Comparison of ENCODE assay signal across 8 cellular contexts in genomic region chr12:126069549-126070165, GRCh38.
A peak's percentile ranks its signal among the peaks of the same experiment; 100 is the strongest.
DNase-seq lines count a peak whose midpoint lies in the region.

No MANE protein-coding gene starts in this region.

- H3K4me3 Mint-ChIP-seq in CD8-positive, alpha-beta memory T cell = no peak overlapping the region

- no peaks in the 10 kb centered on the region for H3K27me3 ChIP-seq in CD8-positive, alpha-beta memory T cell (ENCODE audit: insufficient read depth, low read length, poor library complexity, severe bottlenecking)

- H3K9me3 Mint-ChIP-seq in CD8-positive, alpha-beta memory T cell = peaks cover 7 to 23% (median 11%) of the 10 kb centered on the region in 5 donors

- POLR2A ChIA-PET in CD8-positive, alpha-beta memory T cell (lab: Charles Lee) = no interaction called here

- H3K4me1 ChIP-seq in CD8-positive, alpha-beta memory T cell (ENCODE audit: insufficient read depth, low read length) = no peaks in the 10 kb centered on the region

- no peak overlapping the region for H3K27ac Mint-ChIP-seq in CD8-positive, alpha-beta memory T cell

- H3K9me3 ChIP-seq in CD8-positive, alpha-beta memory T cell (ENCODE audit: low read length) = no peaks in the 10 kb centered on the region

- H3K27ac ChIP-seq in CD8-positive, alpha-beta memory T cell (ENCODE audit: low read depth, low read length) = no peak overlapping the region

- H3K27me3 Mint-ChIP-seq in CD8-positive, alpha-beta memory T cell = peaks cover 0 to 1% of the 10 kb centered on the region in 2 donors

- H3K4me3 ChIP-seq in CD8-positive, alpha-beta memory T cell (ENCODE audit: low read length) = no peak overlapping the region

- CTCF ChIA-PET in CD8-positive, alpha-beta memory T cell (lab: Charles Lee) = no interaction called here

- no peaks in the 10 kb centered on the region for H3K36me3 Mint-ChIP-seq in CD8-positive, alpha-beta memory T cell

- peak; percentile 3 for DNase-seq in DMS53 treated with DMSO at 0.1 percent for 48 hours (lab: John Stamatoyannopoulos, UW; ENCODE audit: unreplicated experiment)
- peak; percentile 24 for DNase-seq in GOT3 (lab: John Stamatoyannopoulos, UW)
- peak; percentile 69 for DNase-seq in NCI-H2029 (lab: John Stamatoyannopoulos, UW)
- peak; percentile 74 for DNase-seq in activated CD4-positive, alpha-beta T cell treated with anti-CD3 and anti-CD28 coated beads for 48 hours
- peak; percentile 5 for DNase-seq in globus pallidus (ENCODE audit: low spot score)
- peak; percentile 19 for DNase-seq in stimulated activated CD4-positive, alpha-beta T cell treated with anti-CD3 and anti-CD28 coated beads, Interleukin-4, amount 100 ng/mL, for 1 hour
- DNase-seq in NK-92 treated with Interleukin-12 subunit alpha and Interleukin-12 subunit beta, amount 100 ng/mL, for 24 hours (lab: John Stamatoyannopoulos, UW) = no peak
- no peak for DNase-seq in CD8-positive, alpha-beta memory T cell

- no peaks in the 10 kb centered on the region for H3K36me3 ChIP-seq in CD8-positive, alpha-beta memory T cell (ENCODE audit: insufficient read depth, low read length)

- H3K4me1 Mint-ChIP-seq in CD8-positive, alpha-beta memory T cell = no peaks in the 10 kb centered on the region

Comparison
In these comparisons a context has a peak if more than half of its experiments do, and no peak if none do; other contexts are left out.
1. DNase-seq: peak in DMS53 treated with DMSO at 0.1 percent for 48 hours (single experiment), GOT3 (single experiment), NCI-H2029 (single experiment), activated CD4-positive, alpha-beta T cell treated with anti-CD3 and anti-CD28 coated beads for 48 hours (single experiment), globus pallidus (single experiment) and stimulated activated CD4-positive, alpha-beta T cell treated with anti-CD3 and anti-CD28 coated beads, Interleukin-4, amount 100 ng/mL, for 1 hour (single experiment); none in NK-92 treated with Interleukin-12 subunit alpha and Interleukin-12 subunit beta, amount 100 ng/mL, for 24 hours (single experiment) and CD8-positive, alpha-beta memory T cell (0 of 5).